Comparison of ENCODE assay signal across 18 cellular contexts in genomic region chr10:3339121-3339520, GRCh38.
DNase-seq lines count a peak whose midpoint lies in the region; ATAC-seq, FAIRE-seq and TF ChIP-seq lines count a peak whose summit lies in the region.
"Had no signal": no experiment of that assay in that cellular context is flagged by ENCODE, and none has a peak within 500 bp of the region (broad histone marks: within the 10 kb centered on the region; RNA-seq: fewer than 3 reads in every experiment).

No MANE protein-coding gene starts in this region.

- ATAC-seq in PC-3: no peak
- ATAC-seq in sciatic nerve: peak; percentile 13

- H4K20me1 ChIP-seq in PC-3 (ENCODE audit: low read length): no peaks in the 10 kb centered on the region
- H4K20me1 ChIP-seq in endothelial cell of umbilical vein (replicated peaks; ENCODE audit: control insufficient read depth, extremely low read depth, insufficient read depth, low read length): no peaks in the 10 kb centered on the region

- CTCF ChIA-PET in PC-3 (lab: Charles Lee): no interaction called here
- CTCF ChIA-PET in endothelial cell of umbilical vein (lab: Charles Lee): interaction anchor here (1.0 kb wide), 1 partner anchor 9 kb away, joined by 3 read pairs; no protein-coding TSS in a partner anchor

- H3K27me3 ChIP-seq in PC-3 (ENCODE audit: low read length): no peaks in the 10 kb centered on the region
- H3K27me3 ChIP-seq in endothelial cell of umbilical vein (ENCODE audit: control insufficient read depth in 2 of 2, insufficient read depth in 2 of 2, low read length in 2 of 2): peaks cover 0 to 1% of the 10 kb centered on the region in 2 experiments
- H3K27me3 ChIP-seq: BE2C had no signal

- TF ChIP-seq POLR2A in endothelial cell of umbilical vein (IDR thresholded peaks at IDR 0.05; ENCODE audit: low read depth, low read length): no peak

- no peaks in the 10 kb centered on the region for H3K79me2 ChIP-seq in PC-3 (ENCODE audit: low read length)
- H3K79me2 ChIP-seq in endothelial cell of umbilical vein (ENCODE audit: control insufficient read depth, insufficient read depth, low read length): no peaks in the 10 kb centered on the region

- no peak for FAIRE-seq in endothelial cell of umbilical vein (lab: Jason Lieb, UNC)
- FAIRE-seq: A204.1, D721Med, GM12892, GM18507, H1 had no signal

- H3K9me3 ChIP-seq in PC-3 (ENCODE audit: low read length) (no peaks in the 10 kb centered on the region), endothelial cell of umbilical vein (replicated peaks; ENCODE audit: control insufficient read depth, insufficient read depth, low read length) (no peaks in the 10 kb centered on the region)
- H3K9me3 ChIP-seq: BE2C, Caco-2 had no signal

- no peaks in the 10 kb centered on the region for H3K9me1 ChIP-seq in endothelial cell of umbilical vein (replicated peaks; ENCODE audit: control insufficient read depth, extremely low read depth, insufficient read depth, low read length)

- TF ChIP-seq CTCF in PC-3 (conservative IDR thresholded peaks at IDR 0.05; ENCODE audit: low read depth, low read length) (no peak), endothelial cell of umbilical vein (IDR thresholded peaks at IDR 0.05; ENCODE audit: extremely low read depth in 1 of 2, insufficient read depth in 1 of 2, low read depth in 1 of 2, low read length in 2 of 2) (no peak)

- no TSS peak for BruUV-seq in PC-3 (replicated peaks; lab: Mats Ljungman, UMichigan)
- no TSS peak for BruUV-seq in endothelial cell of umbilical vein (replicated peaks; lab: Mats Ljungman, UMichigan)

- POLR2A ChIA-PET in PC-3 (lab: Charles Lee; ENCODE audit: unreplicated experiment) (interaction anchor here (1.0 kb wide), 1 partner anchor 90 kb away, joined by 9 read pairs; no protein-coding TSS in a partner anchor), endothelial cell of umbilical vein (lab: Charles Lee) (no interaction called here)

- H3K4me3 ChIP-seq in PC-3 (ENCODE audit: low read length) (no peak overlapping the region), endothelial cell of umbilical vein (replicated peaks in 1 of 3; ENCODE audit: insufficient read depth in 1 of 3, low read depth in 1 of 3, low read length in 3 of 3) (no peak overlapping the region)

- H3K9ac ChIP-seq in PC-3 (ENCODE audit: low read length) (no peak overlapping the region), endothelial cell of umbilical vein (replicated peaks; ENCODE audit: extremely low read depth, insufficient read depth, low read length) (no peak overlapping the region)

- H3K4me2 ChIP-seq in PC-3 (ENCODE audit: low read length) (no peak overlapping the region), endothelial cell of umbilical vein (ENCODE audit: insufficient read depth, low read length) (no peak overlapping the region)

- DNase-seq in PC-3 (no peak), endothelial cell of umbilical vein (ENCODE audit: low read depth, low spot score) (no peak), sciatic nerve (ENCODE audit: low spot score) (no peak), NCI-H146 treated with DMSO at 0.1 percent for 48 hours (lab: John Stamatoyannopoulos, UW; ENCODE audit: unreplicated experiment) (no peak), NCI-H2196 (lab: John Stamatoyannopoulos, UW; ENCODE audit: unreplicated experiment) (no peak)
- DNase-seq in stimulated activated CD4-positive, alpha-beta T cell treated with anti-CD3 and anti-CD28 coated beads, Interleukin-4, amount 100 ng/mL, for 24 hours: no peak
- DNase-seq: ACHN; BE2C; Caco-2; CD4-positive, CD25-positive, alpha-beta regulatory T cell; CD8-positive, alpha-beta memory T cell; DMS79; H9 had no signal

- no peaks in the 10 kb centered on the region for H3K36me3 ChIP-seq in PC-3 (ENCODE audit: low read depth, low read length)
- H3K36me3 ChIP-seq in endothelial cell of umbilical vein (ENCODE audit: control insufficient read depth in 2 of 2, extremely low read depth in 1 of 2, insufficient read depth in 2 of 2, low read length in 2 of 2): no peaks in the 10 kb centered on the region
- H3K36me3 ChIP-seq: BE2C had no signal

- peaks cover 7% of the 10 kb centered on the region; the same call in 1 of the 2 replicates for H3K4me1 ChIP-seq in PC-3 (ENCODE audit: insufficient read depth, low read length)
- H3K4me1 ChIP-seq in endothelial cell of umbilical vein (ENCODE audit: control insufficient read depth, extremely low read depth, insufficient read depth, low read length): no peaks in the 10 kb centered on the region
- H3K4me1 ChIP-seq: BE2C had no signal

- peak overlapping the region; percentile 55; the same call in 1 of the 2 replicates for H2AFZ ChIP-seq in PC-3 (ENCODE audit: low read length)
- H2AFZ ChIP-seq in endothelial cell of umbilical vein (ENCODE audit: low read depth, low read length): peak overlapping the region; percentile 50

- H3F3A ChIP-seq in PC-3 (ENCODE audit: low read length, unreplicated experiment): no peaks in the 10 kb centered on the region

- dilution Hi-C loops in endothelial cell of umbilical vein (cut with MboI; ENCODE audit: extremely low pct_ligation_motif_present, low sequenced_read_pairs): no loop called here

- H3K9me2 ChIP-seq in PC-3 (replicated peaks; ENCODE audit: low read length): no peaks in the 10 kb centered on the region

- intact Hi-C loops in PC-3 (cut with micrococcal nuclease) (no loop called here), endothelial cell of umbilical vein (cut with micrococcal nuclease) (no loop called here), sciatic nerve (cut with DNase I) (no loop called here)

- H3K27ac ChIP-seq in PC-3 (ENCODE audit: low read length) (peak overlapping the region; percentile 32; the same call in 1 of the 2 replicates), endothelial cell of umbilical vein (ENCODE audit: insufficient read depth, low read depth, low read length) (peak overlapping the region; percentile 37)

TF ChIP-seq in endothelial cell of umbilical vein, 7 proteins besides CTCF, POLR2A, EP300 and RAD21:
- TF ChIP-seq FOS (IDR thresholded peaks at IDR 0.05; ENCODE audit: borderline replicate concordance, insufficient read depth, low read length) (no peak), JUN (IDR thresholded peaks at IDR 0.05; ENCODE audit: borderline replicate concordance, insufficient read depth, insufficient read length, low read depth) (no peak), GATA2 (IDR thresholded peaks at IDR 0.05; ENCODE audit: insufficient read depth, insufficient read length, low read depth, low read length) (no peak), EZH2 (IDR thresholded peaks at IDR 0.05; ENCODE audit: borderline replicate concordance, low read depth, low read length, severe bottlenecking) (no peak), MYC (IDR thresholded peaks at IDR 0.05; ENCODE audit: low read depth, low read length) (no peak), POLR2AphosphoS5 (IDR thresholded peaks at IDR 0.05; ENCODE audit: insufficient read depth, low read depth, low read length) (no peak), MAX (IDR thresholded peaks at IDR 0.05; ENCODE audit: insufficient read depth, insufficient read length) (no peak)
